ENCODE assay signal across 1 cellular context in the genomic region with DNA sequence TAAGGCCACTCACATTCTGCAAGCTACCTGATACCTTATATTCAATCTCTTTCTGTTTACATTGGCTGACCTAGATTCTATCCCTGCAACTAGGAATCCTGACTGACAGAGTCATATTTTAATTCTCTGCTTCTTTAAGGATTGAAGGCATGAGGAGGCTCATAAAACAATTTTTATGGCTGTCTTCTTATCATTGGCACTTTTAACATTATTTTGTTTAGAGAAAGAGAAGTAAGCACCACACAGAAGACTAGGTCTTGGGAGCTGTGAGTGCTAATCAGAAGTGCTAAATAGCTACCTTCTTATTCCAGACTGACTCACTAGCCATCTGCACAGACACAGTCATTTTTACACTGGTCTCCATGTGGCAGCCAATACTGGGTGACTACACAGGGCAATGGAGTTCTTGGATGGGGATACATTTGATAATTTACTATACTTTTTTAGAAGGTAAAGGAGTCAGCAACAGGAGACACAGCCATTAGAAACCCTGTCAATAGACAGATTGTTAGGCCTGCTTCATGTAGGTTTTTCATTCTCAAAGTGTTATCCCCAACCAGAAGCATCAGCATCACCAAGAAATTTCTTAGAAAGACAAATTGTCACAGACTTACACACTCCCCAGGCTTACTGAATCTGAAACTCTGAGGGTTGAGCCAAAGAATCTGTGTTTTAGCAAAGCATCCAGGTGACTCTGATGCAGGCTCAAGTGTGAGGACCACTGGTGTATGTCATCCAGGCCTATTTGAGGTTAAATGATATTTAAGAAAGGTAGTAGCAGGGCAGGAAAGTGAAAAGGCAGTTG.
TF ChIP-seq lines count a peak whose summit lies in the region.

No MANE protein-coding gene starts in this region.

TF ChIP-seq in HCT116, 20 proteins besides CTCF, POLR2A, EP300 and RAD21 (continued from another document):
- TF ChIP-seq ZBTB33 (IDR thresholded peaks at IDR 0.05; ENCODE audit: extremely low read depth, insufficient replicate concordance, low read length) (no peak), ELF1 (IDR thresholded peaks at IDR 0.05; ENCODE audit: borderline replicate concordance, low read depth) (no peak), SRF (IDR thresholded peaks at IDR 0.05; ENCODE audit: low read depth) (no peak), CEBPB (IDR thresholded peaks at IDR 0.05; ENCODE audit: low read depth) (no peak), EGR1 (IDR thresholded peaks at IDR 0.05; ENCODE audit: low read depth) (no peak), ZNF274 (IDR thresholded peaks at IDR 0.05; ENCODE audit: low read depth, low read length) (no peak), YY1 (IDR thresholded peaks at IDR 0.05; ENCODE audit: extremely low read depth, insufficient replicate concordance, low read depth, low read length) (no peak), ZFX (IDR thresholded peaks at IDR 0.05) (no peak)
